ENCODE assay signal across 23 cellular contexts in genomic region chr17:80982426-80982974, GRCh38. TPM values are rescaled to one million over a fixed set of nuclear protein-coding genes. Genes with fewer than 3 reads are reported as not detected.
DNase-seq lines count a peak whose midpoint lies in the region; ATAC-seq, FAIRE-seq and TF ChIP-seq lines count a peak whose summit lies in the region.
"Had no signal": no experiment of that assay in that cellular context is flagged by ENCODE, and none has a peak within 500 bp of the region (broad histone marks: within the 10 kb centered on the region; RNA-seq: fewer than 3 reads in every experiment).

No MANE protein-coding gene starts in this region.

- H3K27me3 ChIP-seq in bronchial epithelial cell (ENCODE audit: control insufficient read depth, insufficient read depth, low read length), result peaks cover 2% of the 10 kb centered on the region

- intact Hi-C loops in Right ventricle myocardium inferior (cut with DNase I) (loop anchor here (5.0 kb wide), 1 partner anchor 115 kb away; no protein-coding TSS in a partner anchor), cardiac septum (cut with DNase I) (no loop called here), mucosa of descending colon (cut with DNase I, micrococcal nuclease) (loop anchor here (5.0 to 10.0 kb wide), 3 partner anchors 118 to 558 kb away; no protein-coding TSS in a partner anchor)

- no peak overlapping the region for H3K4me3 ChIP-seq in bronchial epithelial cell (ENCODE audit: low read depth, low read length)
- no peak overlapping the region for H3K4me3 ChIP-seq in mucosa of descending colon
- H3K4me3 ChIP-seq: PC-9 had no signal

- no peaks in the 10 kb centered on the region for H3K9me3 ChIP-seq in mucosa of descending colon

- no peak for TF ChIP-seq CTCF in bronchial epithelial cell (IDR thresholded peaks at IDR 0.05; ENCODE audit: insufficient read depth, low read length, severe bottlenecking)
- TF ChIP-seq CTCF in mucosa of descending colon (IDR thresholded peaks at IDR 0.05), result no peak

- H3K4me1 ChIP-seq in mucosa of descending colon (ENCODE audit: low read depth), result peaks cover 8% of the 10 kb centered on the region

- peak; percentile 43 for FAIRE-seq in bronchial epithelial cell (lab: Jason Lieb, UNC)

- DNase-seq in Right ventricle myocardium inferior (ENCODE audit: missing footprints) (peak; percentile 9), cardiac septum (ENCODE audit: low spot score) (no peak), bronchial epithelial cell (ENCODE audit: low read depth) (no peak), mucosa of descending colon (peak in 2 of 3 donors; percentile 16 to 44), NCI-H345 (lab: John Stamatoyannopoulos, UW) (no peak), kidney tubule cell (ENCODE audit: low spot score) (no peak)
- no peak for DNase-seq in stimulated activated CD4-positive, alpha-beta T cell treated with anti-CD3 and anti-CD28 coated beads, Interleukin-4, amount 100 ng/mL, for 4 hours
- DNase-seq: 8988T, ACHN, DMS153, KBM-7, MV-4-11, NCI-H1105, NCI-H1436 treated with DMSO at 0.1 percent for 48 hours, NCI-H187 treated with DMSO at 0.1 percent for 48 hours, NCI-H2107, NCI-H446, NCI-H524 treated with DMSO at 0.1 percent for 48 hours, PC-9, RPMI8226, SHP77 had no signal

- H3K36me3 ChIP-seq in bronchial epithelial cell (ENCODE audit: control insufficient read depth, insufficient read depth, low read length) (no peaks in the 10 kb centered on the region), mucosa of descending colon (ENCODE audit: low read depth) (no peaks in the 10 kb centered on the region)

- ATAC-seq in Right ventricle myocardium inferior (no peak), mucosa of descending colon (no peak), GM19324 (IDR thresholded peaks at IDR 0.05; ENCODE audit: low FRiP score, unreplicated experiment) (no peak)
- ATAC-seq: HCT116 had no signal

RNA-seq across cellular contexts. Expression of gene CHMP6, which starts 9.1 kb away (rescaled TPM):
- total RNA-seq in Right ventricle myocardium inferior (19.0 TPM), cardiac septum (21.7 TPM), bronchial epithelial cell (5.8 and 8.6 TPM in 2 replicates), mucosa of descending colon (10 to 100 TPM; 35.1 to 43.9 (median 35.4) TPM)

RNA-seq across cellular contexts. Expression of gene BAIAP2, which starts 52.5 kb away (rescaled TPM):
- 32.1 TPM for total RNA-seq in Right ventricle myocardium inferior
- total RNA-seq in cardiac septum, result 9.8 TPM
- total RNA-seq in bronchial epithelial cell, result 48.7 and 60.3 TPM in 2 replicates
- 10 to 100 TPM; 11.6 to 76.7 (median 19.4) TPM for total RNA-seq in mucosa of descending colon

Comparison
In these comparisons a context has a peak if more than half of its experiments do, and no peak if none do; other contexts are left out.
1. DNase-seq: peak in Right ventricle myocardium inferior (single experiment) and mucosa of descending colon (2 of 3); none in cardiac septum (single experiment), bronchial epithelial cell (single experiment), NCI-H345 (single experiment), kidney tubule cell (single experiment) and stimulated activated CD4-positive, alpha-beta T cell treated with anti-CD3 and anti-CD28 coated beads, Interleukin-4, amount 100 ng/mL, for 4 hours (0 of 2).